10 cellular contexts compared by ENCODE assay signal in genomic region chr4:140856692-140857091, GRCh38.
DNase-seq lines count a peak whose midpoint lies in the region; ATAC-seq and TF ChIP-seq lines count a peak whose summit lies in the region.
"Had no signal": no experiment of that assay in that cellular context is flagged by ENCODE, and none has a peak within 500 bp of the region (broad histone marks: within the 10 kb centered on the region; RNA-seq: fewer than 3 reads in every experiment).

No MANE protein-coding gene starts in this region.

- H3K27me3 ChIP-seq in left ventricle myocardium inferior (ENCODE audit: low read depth) (no peaks in the 10 kb centered on the region), stomach smooth muscle (ENCODE audit: control insufficient read depth in 1 of 2, insufficient read depth in 2 of 2, low read length in 2 of 2) (no peaks in the 10 kb centered on the region), gastrocnemius medialis (no peaks in the 10 kb centered on the region)

- H3K4me1 ChIP-seq in left ventricle myocardium inferior (peaks cover 22% of the 10 kb centered on the region), stomach smooth muscle (ENCODE audit: control insufficient read depth, insufficient read depth, low read length) (peaks cover 20% of the 10 kb centered on the region), gastrocnemius medialis (peaks cover 4 to 10% of the 10 kb centered on the region in 2 donors)

- H3K27ac Mint-ChIP-seq in activated T-helper 1 cell treated with anti-CD3 and anti-CD28 coated beads, Interleukin-12 subunit alpha, Interleukin-12 subunit beta, Interleukin-2, Interleukin-4 antibody, amounts not matched to agents 30 ng/mL and 10 ng/mL and 1 ng/mL, durations not matched to agents 14 hours and 24 hours and 36 hours = no peak overlapping the region
- H3K27ac Mint-ChIP-seq in activated naive CD4-positive, alpha-beta T cell treated with anti-CD3 and anti-CD28 coated beads, Interleukin-2, amount 50 U/mL, for 72 hours = no peak overlapping the region
- H3K27ac Mint-ChIP-seq: activated CD8-positive, alpha-beta T cell treated with anti-CD3 and anti-CD28 coated beads, Interleukin-2, amount 10 ng/mL, durations not matched to agents 7 days and 5 days had no signal

- no peak overlapping the region for H3K4me3 ChIP-seq in left ventricle myocardium inferior
- peak overlapping the region in 1 of 2 donors; percentile 58 for H3K4me3 ChIP-seq in stomach smooth muscle (ENCODE audit: low read length in 2 of 2)
- no peak overlapping the region for H3K4me3 ChIP-seq in gastrocnemius medialis
- H3K4me3 ChIP-seq: dorsolateral prefrontal cortex had no signal

- TF ChIP-seq POLR2A in gastrocnemius medialis (IDR thresholded peaks at IDR 0.05) = no peak

- peak overlapping the region in 1 of 2 donors; percentile 47 for H3K9ac ChIP-seq in stomach smooth muscle (ENCODE audit: low read length in 2 of 2)

- ATAC-seq in HG02885 (IDR thresholded peaks at IDR 0.05; ENCODE audit: poor library complexity, unreplicated experiment) (no peak), gastrocnemius medialis (no peak)
- ATAC-seq in activated naive CD4-positive, alpha-beta T cell treated with anti-CD3 and anti-CD28 coated beads, Interleukin-2, amount 50 U/mL, for 72 hours = no peak
- ATAC-seq: activated CD8-positive, alpha-beta T cell treated with anti-CD3 and anti-CD28 coated beads, Interleukin-2, amount 10 ng/mL, durations not matched to agents 7 days and 5 days had no signal

- peak overlapping the region; percentile 41 for H3K27ac ChIP-seq in left ventricle myocardium inferior (replicated peaks)
- H3K27ac ChIP-seq in stomach smooth muscle (ENCODE audit: low read length) = peak overlapping the region; percentile 62
- H3K27ac ChIP-seq in gastrocnemius medialis = no peak overlapping the region
- H3K27ac ChIP-seq: dorsolateral prefrontal cortex had no signal

- H3K27me3 Mint-ChIP-seq in activated T-helper 1 cell treated with anti-CD3 and anti-CD28 coated beads, Interleukin-12 subunit alpha, Interleukin-12 subunit beta, Interleukin-2, Interleukin-4 antibody, amounts not matched to agents 30 ng/mL and 10 ng/mL and 1 ng/mL, durations not matched to agents 14 hours and 24 hours and 36 hours (ENCODE audit: insufficient read depth) = peaks cover 2% of the 10 kb centered on the region

- DNase-seq in LHCN-M2 (ENCODE audit: low read depth) (peak; percentile 63), T1000 (lab: John Stamatoyannopoulos, UW) (peak; percentile 17), left ventricle myocardium inferior (no peak), gastrocnemius medialis (no peak)
- no peak for DNase-seq in activated T-helper 1 cell treated with anti-CD3 and anti-CD28 coated beads, Interleukin-12 subunit alpha, Interleukin-12 subunit beta, Interleukin-2, Interleukin-4 antibody, amounts not matched to agents 30 ng/mL and 10 ng/mL and 1 ng/mL, durations not matched to agents 14 hours and 24 hours and 36 hours (ENCODE audit: low spot score)
- no peak for DNase-seq in activated naive CD4-positive, alpha-beta T cell treated with anti-CD3 and anti-CD28 coated beads, Interleukin-2, amount 50 U/mL, for 72 hours (ENCODE audit: low spot score in 2 of 2)
- DNase-seq: activated CD8-positive, alpha-beta T cell treated with anti-CD3 and anti-CD28 coated beads, Interleukin-2, amount 10 ng/mL, durations not matched to agents 7 days and 5 days; dorsolateral prefrontal cortex had no signal

- no peaks in the 10 kb centered on the region for H3K9me3 ChIP-seq in left ventricle myocardium inferior (replicated peaks)
- no peaks in the 10 kb centered on the region for H3K9me3 ChIP-seq in stomach smooth muscle (ENCODE audit: control insufficient read depth in 2 of 2, low read length in 2 of 2)
- H3K9me3 ChIP-seq in gastrocnemius medialis = no peaks in the 10 kb centered on the region

- TF ChIP-seq CTCF in left ventricle myocardium inferior (IDR thresholded peaks at IDR 0.05; ENCODE audit: borderline replicate concordance) (no peak), gastrocnemius medialis (IDR thresholded peaks at IDR 0.05 in 4 of 5, conservative IDR thresholded peaks at IDR 0.05 in 1 of 5) (no peak)

- H3K4me1 Mint-ChIP-seq in activated T-helper 1 cell treated with anti-CD3 and anti-CD28 coated beads, Interleukin-12 subunit alpha, Interleukin-12 subunit beta, Interleukin-2, Interleukin-4 antibody, amounts not matched to agents 30 ng/mL and 10 ng/mL and 1 ng/mL, durations not matched to agents 14 hours and 24 hours and 36 hours (ENCODE audit: low read depth) = no peaks in the 10 kb centered on the region

- no peaks in the 10 kb centered on the region for H3K9me3 Mint-ChIP-seq in activated T-helper 1 cell treated with anti-CD3 and anti-CD28 coated beads, Interleukin-12 subunit alpha, Interleukin-12 subunit beta, Interleukin-2, Interleukin-4 antibody, amounts not matched to agents 30 ng/mL and 10 ng/mL and 1 ng/mL, durations not matched to agents 14 hours and 24 hours and 36 hours
- H3K9me3 Mint-ChIP-seq in activated naive CD4-positive, alpha-beta T cell treated with anti-CD3 and anti-CD28 coated beads, Interleukin-2, amount 50 U/mL, for 72 hours = no peaks in the 10 kb centered on the region

- H3K4me3 Mint-ChIP-seq in activated T-helper 1 cell treated with anti-CD3 and anti-CD28 coated beads, Interleukin-12 subunit alpha, Interleukin-12 subunit beta, Interleukin-2, Interleukin-4 antibody, amounts not matched to agents 30 ng/mL and 10 ng/mL and 1 ng/mL, durations not matched to agents 14 hours and 24 hours and 36 hours = no peak overlapping the region
- H3K4me3 Mint-ChIP-seq: activated CD8-positive, alpha-beta T cell treated with anti-CD3 and anti-CD28 coated beads, Interleukin-2, amount 10 ng/mL, durations not matched to agents 7 days and 5 days had no signal

- no peaks in the 10 kb centered on the region for H3K36me3 Mint-ChIP-seq in activated T-helper 1 cell treated with anti-CD3 and anti-CD28 coated beads, Interleukin-12 subunit alpha, Interleukin-12 subunit beta, Interleukin-2, Interleukin-4 antibody, amounts not matched to agents 30 ng/mL and 10 ng/mL and 1 ng/mL, durations not matched to agents 14 hours and 24 hours and 36 hours (ENCODE audit: low read depth)
- H3K36me3 Mint-ChIP-seq in activated naive CD4-positive, alpha-beta T cell treated with anti-CD3 and anti-CD28 coated beads, Interleukin-2, amount 50 U/mL, for 72 hours = no peaks in the 10 kb centered on the region

- in situ Hi-C loops in gastrocnemius medialis (cut with MboI; ENCODE audit: low sequenced_read_pairs in 4 of 4) = loop anchor here in 3 of 4 donors (10.0 to 25.0 kb wide), 3 partner anchors 482 to 494 kb away; partner anchors contain the start of gene SCOC (in 2 of the 3)

- intact Hi-C loops in left ventricle myocardium inferior (cut with micrococcal nuclease) = no loop called here
- intact Hi-C loops in activated T-helper 1 cell treated with anti-CD3 and anti-CD28 coated beads, Interleukin-12 subunit alpha, Interleukin-12 subunit beta, Interleukin-2, Interleukin-4 antibody, amounts not matched to agents 30 ng/mL and 10 ng/mL and 1 ng/mL, durations not matched to agents 14 hours and 24 hours and 36 hours (cut with micrococcal nuclease) = no loop called here
- intact Hi-C loops in gastrocnemius medialis (cut with DNase I; ENCODE audit: low total_unique reads) = loop anchor here (5.0 kb wide), 1 partner anchor 366 kb away; the partner anchor contains the start of gene ZNF330

- H3K36me3 ChIP-seq in left ventricle myocardium inferior (no peaks in the 10 kb centered on the region), stomach smooth muscle (ENCODE audit: control insufficient read depth in 2 of 2, insufficient read depth in 2 of 2, low read length in 2 of 2) (no peaks in the 10 kb centered on the region), gastrocnemius medialis (no peaks in the 10 kb centered on the region)

Comparison
In these comparisons a context has a peak if more than half of its experiments do, and no peak if none do; other contexts are left out.
1. DNase-seq: peak in LHCN-M2 (single experiment) and T1000 (single experiment); none in left ventricle myocardium inferior (single experiment), activated T-helper 1 cell treated with anti-CD3 and anti-CD28 coated beads, Interleukin-12 subunit alpha, Interleukin-12 subunit beta, Interleukin-2, Interleukin-4 antibody, amounts not matched to agents 30 ng/mL and 10 ng/mL and 1 ng/mL, durations not matched to agents 14 hours and 24 hours and 36 hours (single experiment), gastrocnemius medialis (0 of 2) and activated naive CD4-positive, alpha-beta T cell treated with anti-CD3 and anti-CD28 coated beads, Interleukin-2, amount 50 U/mL, for 72 hours (0 of 2).
2. H3K27ac ChIP-seq: peak in left ventricle myocardium inferior (single experiment) and stomach smooth muscle (single experiment); none in gastrocnemius medialis (0 of 4).